In genomic region chr20:46113071-46113470, GRCh38 we compare ENCODE assay signal across 28 cellular contexts.
"Had no signal": no experiment of that assay in that cellular context is flagged by ENCODE, and none has a peak within 500 bp of the region (broad histone marks: within the 10 kb centered on the region; RNA-seq: fewer than 3 reads in every experiment).

No MANE protein-coding gene starts in this region.

- H3K36me3 ChIP-seq: breast epithelium, neutrophil, prostate gland, sigmoid colon, thyroid gland, upper lobe of right lung had no signal

- H3K4me3 Mint-ChIP-seq: activated CD4-positive, alpha-beta memory T cell treated with anti-CD3 and anti-CD28 coated beads, Interleukin-2, amount 10 ng/mL, durations not matched to agents 7 days and 5 days; activated CD4-positive, alpha-beta T cell treated with anti-CD3 and anti-CD28 coated beads, Interleukin-2, amount 10 ng/mL, durations not matched to agents 7 days and 5 days; activated T-cell treated with anti-CD3 and anti-CD28 coated beads, Interleukin-2, amount 50 U/mL, for 72 hours; dendritic cell treated with granulocyte-macrophage colony-stimulating factor and Interleukin-4, amounts not matched to agents 40 ng/mL and 50 ng/mL, for 4 days; endodermal cell; nephron; stimulated activated effector memory CD8-positive, alpha-beta T cell treated with anti-CD3 and anti-CD28 coated beads, Interleukin-12 subunit alpha, Interleukin-12 subunit beta, amount 100 ng/mL, for 72 hours; stimulated activated naive CD8-positive, alpha-beta T cell treated with anti-CD3 and anti-CD28 coated beads, Interleukin-15, amount 100 ng/mL, for 72 hours had no signal

- H3K27ac ChIP-seq: breast epithelium, neutrophil, prostate gland, sigmoid colon, thyroid gland, upper lobe of right lung had no signal

- H3K4me1 ChIP-seq: breast epithelium, prostate gland had no signal

- ATAC-seq: activated naive CD4-positive, alpha-beta T cell treated with anti-CD3 and anti-CD28 coated beads, Interleukin-2, amount 50 U/mL, for 72 hours; activated T-cell treated with anti-CD3 and anti-CD28 coated beads, Interleukin-2, amount 50 U/mL, for 72 hours; esophagus mucosa; left cardiac atrium; left ventricle myocardium superior; stimulated activated effector memory CD8-positive, alpha-beta T cell treated with anti-CD3 and anti-CD28 coated beads, Interleukin-12 subunit alpha, Interleukin-12 subunit beta, amount 100 ng/mL, for 72 hours; stimulated activated naive CD8-positive, alpha-beta T cell treated with anti-CD3 and anti-CD28 coated beads, Interleukin-15, amount 100 ng/mL, for 72 hours; upper lobe of right lung had no signal

- H3K36me3 Mint-ChIP-seq: activated naive CD4-positive, alpha-beta T cell treated with anti-CD3 and anti-CD28 coated beads, Interleukin-2, amount 50 U/mL, for 72 hours had no signal

- H3K9me3 Mint-ChIP-seq: activated CD4-positive, alpha-beta memory T cell treated with anti-CD3 and anti-CD28 coated beads, Interleukin-2, amount 10 ng/mL, durations not matched to agents 7 days and 5 days; activated CD4-positive, alpha-beta T cell treated with anti-CD3 and anti-CD28 coated beads, Interleukin-2, amount 10 ng/mL, durations not matched to agents 7 days and 5 days; activated naive CD4-positive, alpha-beta T cell treated with anti-CD3 and anti-CD28 coated beads, Interleukin-2, amount 50 U/mL, for 72 hours; activated T-cell treated with anti-CD3 and anti-CD28 coated beads, Interleukin-2, amount 50 U/mL, for 72 hours; dendritic cell treated with granulocyte-macrophage colony-stimulating factor and Interleukin-4, amounts not matched to agents 40 ng/mL and 50 ng/mL, for 4 days; endodermal cell; stimulated activated effector memory CD8-positive, alpha-beta T cell treated with anti-CD3 and anti-CD28 coated beads, Interleukin-12 subunit alpha, Interleukin-12 subunit beta, amount 100 ng/mL, for 72 hours; stimulated activated naive CD8-positive, alpha-beta T cell treated with anti-CD3 and anti-CD28 coated beads, Interleukin-15, amount 100 ng/mL, for 72 hours had no signal

- H3K4me1 Mint-ChIP-seq: nephron had no signal

- DNase-seq: activated CD4-positive, alpha-beta memory T cell treated with anti-CD3 and anti-CD28 coated beads, Interleukin-2, amount 10 ng/mL, durations not matched to agents 7 days and 5 days; activated CD4-positive, alpha-beta T cell treated with anti-CD3 and anti-CD28 coated beads for 1 hour; activated CD4-positive, alpha-beta T cell treated with anti-CD3 and anti-CD28 coated beads, Interleukin-2, amount 10 ng/mL, durations not matched to agents 7 days and 5 days; activated naive CD4-positive, alpha-beta T cell; activated T-cell treated with anti-CD3 and anti-CD28 coated beads, Interleukin-2, amount 50 U/mL, for 72 hours; central memory CD4-positive, alpha-beta T cell; foreskin fibroblast; head of caudate nucleus; hippocampal formation; left cardiac atrium; left ventricle myocardium superior; retina; sigmoid colon; small intestine; stimulated activated CD4-positive, alpha-beta T cell treated with anti-CD3 and anti-CD28 coated beads, Interleukin-4, amount 100 ng/mL, for 24 hours; stimulated activated naive CD8-positive, alpha-beta T cell treated with anti-CD3 and anti-CD28 coated beads, Interleukin-15, amount 100 ng/mL, for 72 hours; T1000; thyroid gland; upper lobe of right lung had no signal

- H3K27me3 ChIP-seq: breast epithelium, thyroid gland had no signal

- H3K9me3 ChIP-seq: breast epithelium, neutrophil, prostate gland, sigmoid colon, thyroid gland, upper lobe of right lung had no signal

- H3K27ac Mint-ChIP-seq: activated CD4-positive, alpha-beta memory T cell treated with anti-CD3 and anti-CD28 coated beads, Interleukin-2, amount 10 ng/mL, durations not matched to agents 7 days and 5 days; activated CD4-positive, alpha-beta T cell treated with anti-CD3 and anti-CD28 coated beads, Interleukin-2, amount 10 ng/mL, durations not matched to agents 7 days and 5 days; activated T-cell treated with anti-CD3 and anti-CD28 coated beads, Interleukin-2, amount 50 U/mL, for 72 hours; endodermal cell; nephron; stimulated activated effector memory CD8-positive, alpha-beta T cell treated with anti-CD3 and anti-CD28 coated beads, Interleukin-12 subunit alpha, Interleukin-12 subunit beta, amount 100 ng/mL, for 72 hours; stimulated activated naive CD8-positive, alpha-beta T cell treated with anti-CD3 and anti-CD28 coated beads, Interleukin-15, amount 100 ng/mL, for 72 hours had no signal

- H3K4me3 ChIP-seq: breast epithelium, prostate gland, sigmoid colon, thyroid gland, upper lobe of right lung had no signal
